ENCODE assay signal across 9 cellular contexts in genomic region chr16:52861614-52862022, GRCh38.
DNase-seq lines count a peak whose midpoint lies in the region; ATAC-seq lines count a peak whose summit lies in the region.
"Had no signal": no experiment of that assay in that cellular context is flagged by ENCODE, and none has a peak within 500 bp of the region (broad histone marks: within the 10 kb centered on the region; RNA-seq: fewer than 3 reads in every experiment).

No MANE protein-coding gene starts in this region.

- in situ Hi-C loops in SK-MEL-5 (cut with HindIII; ENCODE audit: low pct_unique_long_range_greater_than_20kb, low sequenced_read_pairs) = no loop called here

- intact Hi-C loops in left colon (cut with DNase I, micrococcal nuclease) (no loop called here), Right ventricle myocardium superior (cut with DNase I) (no loop called here)

- peak; percentile 8 for DNase-seq in Ammon's horn (ENCODE audit: low spot score)
- peak; percentile 88 for DNase-seq in NCI-H1105 treated with DMSO at 0.1 percent for 48 hours (lab: John Stamatoyannopoulos, UW)
- peak; percentile 61 for DNase-seq in SK-MEL-5 (ENCODE audit: low read depth, low spot score)
- DNase-seq in left colon = peak in 1 of 2 donors; percentile 8
- DNase-seq in NOMO-1 treated with DMSO at 0.1 percent for 48 hours (lab: John Stamatoyannopoulos, UW; ENCODE audit: unreplicated experiment) = no peak
- DNase-seq in Right ventricle myocardium superior = no peak
- no peak for DNase-seq in HK-2 (ENCODE audit: unreplicated experiment)
- DNase-seq: activated naive CD8-positive, alpha-beta T cell treated with anti-CD3 and anti-CD28 coated beads, Interleukin-2, amount 10 ng/mL, durations not matched to agents 7 days and 5 days had no signal

- peak; percentile 64 for ATAC-seq in left colon
- ATAC-seq in Right ventricle myocardium superior (ENCODE audit: poor library complexity) = no peak
- ATAC-seq in HG02981 (IDR thresholded peaks at IDR 0.05; ENCODE audit: unreplicated experiment) = no peak

Comparison
In these comparisons a context has a peak if more than half of its experiments do, and no peak if none do; other contexts are left out.
1. DNase-seq: peak in Ammon's horn (single experiment), NCI-H1105 treated with DMSO at 0.1 percent for 48 hours (single experiment) and SK-MEL-5 (single experiment); none in NOMO-1 treated with DMSO at 0.1 percent for 48 hours (single experiment), Right ventricle myocardium superior (single experiment) and HK-2 (single experiment).